ENCODE assay signal across 35 cellular contexts in the genomic region with DNA sequence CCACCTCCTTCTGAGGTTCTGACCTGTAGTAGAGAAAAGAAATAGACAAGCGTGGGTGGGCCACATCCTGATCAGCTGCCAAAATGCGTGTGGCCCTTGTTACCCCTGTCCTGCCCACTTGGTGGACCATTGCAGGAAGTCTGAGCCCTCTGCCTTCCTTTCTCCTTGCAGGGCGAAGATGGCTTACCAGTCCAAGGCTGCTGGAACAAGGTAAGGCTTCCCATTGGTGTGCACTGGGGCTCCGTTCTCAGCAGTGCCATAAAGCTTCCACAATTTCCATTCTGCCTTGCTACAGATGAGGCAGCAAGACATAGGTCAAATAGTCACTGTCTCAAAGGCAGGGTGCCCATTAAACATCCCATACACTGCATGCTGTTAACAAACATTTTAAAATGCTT.
"Had no signal": no experiment of that assay in that cellular context is flagged by ENCODE, and none has a peak within 500 bp of the region (broad histone marks: within the 10 kb centered on the region; RNA-seq: fewer than 3 reads in every experiment).

No MANE protein-coding gene starts in this region.

- ATAC-seq: activated CD8-positive, alpha-beta memory T cell treated with anti-CD3 and anti-CD28 coated beads, Interleukin-2, amount 10 ng/mL, durations not matched to agents 7 days and 5 days; PC-3; Right ventricle myocardium inferior; SK-N-SH treated with all-trans-retinoic acid at 6 μM for 48 hours; T-cell; T-helper 17 cell had no signal

- H3K9me3 ChIP-seq: adrenal gland, Peyer's patch had no signal

- H3K4me3 ChIP-seq: adrenal gland, Peyer's patch had no signal

- H3K36me3 Mint-ChIP-seq: activated CD8-positive, alpha-beta memory T cell treated with anti-CD3 and anti-CD28 coated beads, Interleukin-2, amount 10 ng/mL, durations not matched to agents 7 days and 5 days; activated naive CD4-positive, alpha-beta T cell treated with anti-CD3 and anti-CD28 coated beads, Interleukin-2, amount 50 U/mL, for 24 hours; brain; T-cell had no signal

- H3K27ac Mint-ChIP-seq: activated CD4-positive, alpha-beta memory T cell treated with anti-CD3 and anti-CD28 coated beads, Interleukin-2, amount 10 ng/mL, durations not matched to agents 7 days and 5 days; activated CD8-positive, alpha-beta memory T cell treated with anti-CD3 and anti-CD28 coated beads, Interleukin-2, amount 10 ng/mL, durations not matched to agents 7 days and 5 days; activated naive CD4-positive, alpha-beta T cell treated with anti-CD3 and anti-CD28 coated beads, Interleukin-2, amount 50 U/mL, for 24 hours; brain; T-cell; T-helper 17 cell had no signal

- H3K4me3 Mint-ChIP-seq: activated CD4-positive, alpha-beta memory T cell treated with anti-CD3 and anti-CD28 coated beads, Interleukin-2, amount 10 ng/mL, durations not matched to agents 7 days and 5 days; activated CD8-positive, alpha-beta memory T cell treated with anti-CD3 and anti-CD28 coated beads, Interleukin-2, amount 10 ng/mL, durations not matched to agents 7 days and 5 days; activated naive CD4-positive, alpha-beta T cell treated with anti-CD3 and anti-CD28 coated beads, Interleukin-2, amount 50 U/mL, for 24 hours; brain; T-cell; T-helper 17 cell had no signal

- H3K27me3 Mint-ChIP-seq: brain had no signal

- H3K36me3 ChIP-seq: adrenal gland, Peyer's patch had no signal

- H3K9ac ChIP-seq: KMS-11 had no signal

- H3K27ac ChIP-seq: adrenal gland, KMS-11, Peyer's patch, VCaP had no signal

- H3K4me1 Mint-ChIP-seq: activated CD4-positive, alpha-beta memory T cell treated with anti-CD3 and anti-CD28 coated beads, Interleukin-2, amount 10 ng/mL, durations not matched to agents 7 days and 5 days; activated CD8-positive, alpha-beta memory T cell treated with anti-CD3 and anti-CD28 coated beads, Interleukin-2, amount 10 ng/mL, durations not matched to agents 7 days and 5 days; activated naive CD4-positive, alpha-beta T cell treated with anti-CD3 and anti-CD28 coated beads, Interleukin-2, amount 50 U/mL, for 24 hours; T-cell had no signal

- H3K4me1 ChIP-seq: adrenal gland had no signal

- H3K9me3 Mint-ChIP-seq: activated CD4-positive, alpha-beta memory T cell treated with anti-CD3 and anti-CD28 coated beads, Interleukin-2, amount 10 ng/mL, durations not matched to agents 7 days and 5 days; activated naive CD4-positive, alpha-beta T cell treated with anti-CD3 and anti-CD28 coated beads, Interleukin-2, amount 50 U/mL, for 24 hours; T-cell had no signal

- DNase-seq: activated CD4-positive, alpha-beta memory T cell treated with anti-CD3 and anti-CD28 coated beads, Interleukin-2, amount 10 ng/mL, durations not matched to agents 7 days and 5 days; activated CD4-positive, alpha-beta T cell treated with anti-CD3 and anti-CD28 coated beads for 1 hour; activated CD4-positive, alpha-beta T cell treated with anti-CD3 and anti-CD28 coated beads for 48 hours; activated CD4-positive, CD25-positive, alpha-beta regulatory T cell; activated CD8-positive, alpha-beta memory T cell treated with anti-CD3 and anti-CD28 coated beads for 24 hours; activated CD8-positive, alpha-beta memory T cell treated with anti-CD3 and anti-CD28 coated beads, Interleukin-2, amount 10 ng/mL, durations not matched to agents 7 days and 5 days; activated CD8-positive, alpha-beta memory T cell treated with anti-CD3 and anti-CD28 coated beads, Interleukin-2, amount 50 U/mL, for 48 hours; activated effector memory CD4-positive, alpha-beta T cell treated with Interleukin-2 at 50 U/mL for 16 hours; activated naive CD4-positive, alpha-beta T cell treated with Interleukin-2 at 50 U/mL for 16 hours; activated T-cell treated with anti-CD3 and anti-CD28 coated beads, Interleukin-2, amount 50 U/mL, for 48 hours; central memory CD4-positive, alpha-beta T cell; MM.1S; MV-4-11; NCI-H1092; NCI-H1436 treated with DMSO at 0.1 percent for 48 hours; NCI-H1694 treated with DMSO at 0.1 percent for 48 hours; NCI-H2029; NCI-H345; NCI-H526; NCI-H748 treated with DMSO at 0.1 percent for 48 hours; NK-92 treated with Interleukin-12 subunit alpha and Interleukin-12 subunit beta, amount 100 ng/mL, for 24 hours; PC-3; RPMI8226; SIG-M5; T-cell; T-helper 17 cell; T-helper 9 cell had no signal

- H3K27me3 ChIP-seq: adrenal gland, Peyer's patch had no signal
